Comparison of ENCODE assay signal across 1 cellular context in the genomic region with DNA sequence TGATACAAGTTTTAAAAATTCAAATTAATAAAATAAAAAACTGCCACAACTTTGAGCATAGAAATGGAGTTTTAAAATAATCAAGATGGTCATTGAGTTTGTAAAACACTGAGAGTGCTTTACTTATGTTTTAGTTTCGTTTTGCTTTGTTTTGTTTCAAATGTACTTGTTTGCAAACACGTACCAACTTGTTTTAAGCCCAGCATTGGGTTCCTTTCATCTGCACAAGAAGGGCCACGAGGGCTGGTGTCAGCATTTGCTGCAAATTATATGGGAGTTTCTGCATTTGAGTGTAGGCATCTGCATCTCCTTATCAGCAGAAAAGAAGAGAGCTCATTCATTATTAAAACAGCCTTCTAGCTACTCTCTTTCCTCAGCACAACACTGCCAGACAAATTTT.
TF ChIP-seq lines count a peak whose summit lies in the region.

No MANE protein-coding gene starts in this region.

TF ChIP-seq in GM23338, 12 proteins besides CTCF, POLR2A, EP300 and RAD21 (continued from another document):
- TF ChIP-seq, protein P1, sequence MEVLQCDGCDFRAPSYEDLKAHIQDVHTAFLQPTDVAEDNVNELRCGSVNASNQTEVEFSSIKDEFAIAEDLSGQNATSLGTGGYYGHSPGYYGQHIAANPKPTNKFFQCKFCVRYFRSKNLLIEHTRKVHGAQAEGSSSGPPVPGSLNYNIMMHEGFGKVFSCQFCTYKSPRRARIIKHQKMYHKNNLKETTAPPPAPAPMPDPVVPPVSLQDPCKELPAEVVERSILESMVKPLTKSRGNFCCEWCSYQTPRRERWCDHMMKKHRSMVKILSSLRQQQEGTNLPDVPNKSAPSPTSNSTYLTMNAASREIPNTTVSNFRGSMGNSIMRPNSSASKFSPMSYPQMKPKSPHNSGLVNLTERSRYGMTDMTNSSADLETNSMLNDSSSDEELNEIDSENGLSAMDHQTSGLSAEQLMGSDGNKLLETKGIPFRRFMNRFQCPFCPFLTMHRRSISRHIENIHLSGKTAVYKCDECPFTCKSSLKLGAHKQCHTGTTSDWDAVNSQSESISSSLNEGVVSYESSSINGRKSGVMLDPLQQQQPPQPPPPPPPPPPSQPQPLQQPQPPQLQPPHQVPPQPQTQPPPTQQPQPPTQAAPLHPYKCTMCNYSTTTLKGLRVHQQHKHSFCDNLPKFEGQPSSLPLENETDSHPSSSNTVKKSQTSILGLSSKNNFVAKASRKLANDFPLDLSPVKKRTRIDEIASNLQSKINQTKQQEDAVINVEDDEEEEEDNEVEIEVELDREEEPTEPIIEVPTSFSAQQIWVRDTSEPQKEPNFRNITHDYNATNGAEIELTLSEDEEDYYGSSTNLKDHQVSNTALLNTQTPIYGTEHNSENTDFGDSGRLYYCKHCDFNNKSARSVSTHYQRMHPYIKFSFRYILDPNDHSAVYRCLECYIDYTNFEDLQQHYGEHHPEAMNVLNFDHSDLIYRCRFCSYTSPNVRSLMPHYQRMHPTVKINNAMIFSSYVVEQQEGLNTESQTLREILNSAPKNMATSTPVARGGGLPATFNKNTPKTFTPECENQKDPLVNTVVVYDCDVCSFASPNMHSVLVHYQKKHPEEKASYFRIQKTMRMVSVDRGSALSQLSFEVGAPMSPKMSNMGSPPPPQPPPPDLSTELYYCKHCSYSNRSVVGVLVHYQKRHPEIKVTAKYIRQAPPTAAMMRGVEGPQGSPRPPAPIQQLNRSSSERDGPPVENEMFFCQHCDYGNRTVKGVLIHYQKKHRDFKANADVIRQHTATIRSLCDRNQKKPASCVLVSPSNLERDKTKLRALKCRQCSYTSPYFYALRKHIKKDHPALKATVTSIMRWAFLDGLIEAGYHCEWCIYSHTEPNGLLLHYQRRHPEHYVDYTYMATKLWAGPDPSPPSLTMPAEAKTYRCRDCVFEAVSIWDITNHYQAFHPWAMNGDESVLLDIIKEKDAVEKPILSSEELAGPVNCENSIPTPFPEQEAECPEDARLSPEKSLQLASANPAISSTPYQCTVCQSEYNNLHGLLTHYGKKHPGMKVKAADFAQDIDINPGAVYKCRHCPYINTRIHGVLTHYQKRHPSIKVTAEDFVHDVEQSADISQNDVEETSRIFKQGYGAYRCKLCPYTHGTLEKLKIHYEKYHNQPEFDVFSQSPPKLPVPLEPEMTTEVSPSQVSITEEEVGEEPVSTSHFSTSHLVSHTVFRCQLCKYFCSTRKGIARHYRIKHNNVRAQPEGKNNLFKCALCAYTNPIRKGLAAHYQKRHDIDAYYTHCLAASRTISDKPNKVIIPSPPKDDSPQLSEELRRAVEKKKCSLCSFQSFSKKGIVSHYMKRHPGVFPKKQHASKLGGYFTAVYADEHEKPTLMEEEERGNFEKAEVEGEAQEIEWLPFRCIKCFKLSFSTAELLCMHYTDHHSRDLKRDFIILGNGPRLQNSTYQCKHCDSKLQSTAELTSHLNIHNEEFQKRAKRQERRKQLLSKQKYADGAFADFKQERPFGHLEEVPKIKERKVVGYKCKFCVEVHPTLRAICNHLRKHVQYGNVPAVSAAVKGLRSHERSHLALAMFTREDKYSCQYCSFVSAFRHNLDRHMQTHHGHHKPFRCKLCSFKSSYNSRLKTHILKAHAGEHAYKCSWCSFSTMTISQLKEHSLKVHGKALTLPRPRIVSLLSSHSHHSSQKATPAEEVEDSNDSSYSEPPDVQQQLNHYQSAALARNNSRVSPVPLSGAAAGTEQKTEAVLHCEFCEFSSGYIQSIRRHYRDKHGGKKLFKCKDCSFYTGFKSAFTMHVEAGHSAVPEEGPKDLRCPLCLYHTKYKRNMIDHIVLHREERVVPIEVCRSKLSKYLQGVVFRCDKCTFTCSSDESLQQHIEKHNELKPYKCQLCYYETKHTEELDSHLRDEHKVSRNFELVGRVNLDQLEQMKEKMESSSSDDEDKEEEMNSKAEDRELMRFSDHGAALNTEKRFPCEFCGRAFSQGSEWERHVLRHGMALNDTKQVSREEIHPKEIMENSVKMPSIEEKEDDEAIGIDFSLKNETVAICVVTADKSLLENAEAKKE (CRISPR knock-in tag; IDR thresholded peaks at IDR 0.05): no peak
- TF ChIP-seq JUNB (IDR thresholded peaks at IDR 0.05; ENCODE audit: unreplicated experiment): no peak
- TF ChIP-seq NANOG (IDR thresholded peaks at IDR 0.05; ENCODE audit: borderline replicate concordance): no peak
- TF ChIP-seq ETS1 (IDR thresholded peaks at IDR 0.05): no peak
- TF ChIP-seq, protein P2, sequence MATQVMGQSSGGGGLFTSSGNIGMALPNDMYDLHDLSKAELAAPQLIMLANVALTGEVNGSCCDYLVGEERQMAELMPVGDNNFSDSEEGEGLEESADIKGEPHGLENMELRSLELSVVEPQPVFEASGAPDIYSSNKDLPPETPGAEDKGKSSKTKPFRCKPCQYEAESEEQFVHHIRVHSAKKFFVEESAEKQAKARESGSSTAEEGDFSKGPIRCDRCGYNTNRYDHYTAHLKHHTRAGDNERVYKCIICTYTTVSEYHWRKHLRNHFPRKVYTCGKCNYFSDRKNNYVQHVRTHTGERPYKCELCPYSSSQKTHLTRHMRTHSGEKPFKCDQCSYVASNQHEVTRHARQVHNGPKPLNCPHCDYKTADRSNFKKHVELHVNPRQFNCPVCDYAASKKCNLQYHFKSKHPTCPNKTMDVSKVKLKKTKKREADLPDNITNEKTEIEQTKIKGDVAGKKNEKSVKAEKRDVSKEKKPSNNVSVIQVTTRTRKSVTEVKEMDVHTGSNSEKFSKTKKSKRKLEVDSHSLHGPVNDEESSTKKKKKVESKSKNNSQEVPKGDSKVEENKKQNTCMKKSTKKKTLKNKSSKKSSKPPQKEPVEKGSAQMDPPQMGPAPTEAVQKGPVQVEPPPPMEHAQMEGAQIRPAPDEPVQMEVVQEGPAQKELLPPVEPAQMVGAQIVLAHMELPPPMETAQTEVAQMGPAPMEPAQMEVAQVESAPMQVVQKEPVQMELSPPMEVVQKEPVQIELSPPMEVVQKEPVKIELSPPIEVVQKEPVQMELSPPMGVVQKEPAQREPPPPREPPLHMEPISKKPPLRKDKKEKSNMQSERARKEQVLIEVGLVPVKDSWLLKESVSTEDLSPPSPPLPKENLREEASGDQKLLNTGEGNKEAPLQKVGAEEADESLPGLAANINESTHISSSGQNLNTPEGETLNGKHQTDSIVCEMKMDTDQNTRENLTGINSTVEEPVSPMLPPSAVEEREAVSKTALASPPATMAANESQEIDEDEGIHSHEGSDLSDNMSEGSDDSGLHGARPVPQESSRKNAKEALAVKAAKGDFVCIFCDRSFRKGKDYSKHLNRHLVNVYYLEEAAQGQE (IDR thresholded peaks at IDR 0.05; ENCODE audit: unreplicated experiment): no peak
- no peak for TF ChIP-seq CREB1 (CRISPR knock-in tag; IDR thresholded peaks at IDR 0.05; ENCODE audit: low read depth)
- no peak for TF ChIP-seq STAT1 (IDR thresholded peaks at IDR 0.05; ENCODE audit: unreplicated experiment)
